21 cellular contexts compared by ENCODE assay signal in genomic region chr16:76108460-76108859, GRCh38.
DNase-seq lines count a peak whose midpoint lies in the region; ATAC-seq and TF ChIP-seq lines count a peak whose summit lies in the region.
"Had no signal": no experiment of that assay in that cellular context is flagged by ENCODE, and none has a peak within 500 bp of the region (broad histone marks: within the 10 kb centered on the region; RNA-seq: fewer than 3 reads in every experiment).

No MANE protein-coding gene starts in this region.

- H3K27me3 Mint-ChIP-seq in GM23338 (ENCODE audit: insufficient read depth, low read depth, poor library complexity) (peaks cover 3% of the 10 kb centered on the region), endodermal cell (ENCODE audit: insufficient read depth) (peaks cover 16% of the 10 kb centered on the region), CD14-positive monocyte (ENCODE audit: low read depth in 3 of 3) (no peaks in the 10 kb centered on the region)
- H3K27me3 Mint-ChIP-seq: B cell; CD4-positive, CD25-positive, alpha-beta regulatory T cell; CD8-positive, alpha-beta memory T cell; IgD-negative memory B cell had no signal

- H3K36me3 ChIP-seq in A673 (ENCODE audit: insufficient read depth, low read length, poor library complexity, severe bottlenecking): no peaks in the 10 kb centered on the region
- no peaks in the 10 kb centered on the region for H3K36me3 ChIP-seq in GM23338 (ENCODE audit: insufficient read depth)
- H3K36me3 ChIP-seq in OCI-LY7 (ENCODE audit: insufficient read depth, low read length): no peaks in the 10 kb centered on the region
- no peaks in the 10 kb centered on the region for H3K36me3 ChIP-seq in endodermal cell (ENCODE audit: control insufficient read depth, insufficient read depth, low read length)
- H3K36me3 ChIP-seq: BLaER1 treated with 17β-estradiol and CSF1 and Interleukin-3, amounts not matched to agents 10 nM and 100 nM; HAP-1 had no signal

- H3K36me3 Mint-ChIP-seq in GM23338 (ENCODE audit: low read depth) (peaks cover 5% of the 10 kb centered on the region; the same call in 2 of the 3 replicates), endodermal cell (ENCODE audit: low read depth) (no peaks in the 10 kb centered on the region), CD14-positive monocyte (no peaks in the 10 kb centered on the region)
- H3K36me3 Mint-ChIP-seq: CD4-positive, CD25-positive, alpha-beta regulatory T cell; CD8-positive, alpha-beta memory T cell had no signal

- H3K9me2 ChIP-seq in GM23338 (ENCODE audit: insufficient read depth) (no peaks in the 10 kb centered on the region), OCI-LY7 (ENCODE audit: insufficient read depth, low read length) (no peaks in the 10 kb centered on the region)

- no peaks in the 10 kb centered on the region for H4K20me1 ChIP-seq in GM23338 (replicated peaks; ENCODE audit: insufficient read depth)
- no peaks in the 10 kb centered on the region for H4K20me1 ChIP-seq in OCI-LY7 (ENCODE audit: insufficient read depth, low read length)
- H4K20me1 ChIP-seq: BLaER1 treated with 17β-estradiol and CSF1 and Interleukin-3, amounts not matched to agents 10 nM and 100 nM had no signal

- no peaks in the 10 kb centered on the region for H3K79me2 ChIP-seq in GM23338 (replicated peaks; ENCODE audit: insufficient read depth)
- H3K79me2 ChIP-seq in OCI-LY7 (ENCODE audit: insufficient read depth, low read depth, low read length): no peaks in the 10 kb centered on the region

- BruUV-seq in A673 (replicated peaks; lab: Mats Ljungman, UMichigan): no TSS peak
- BruUV-seq in OCI-LY7 (replicated peaks; lab: Mats Ljungman, UMichigan): no TSS peak

- TF ChIP-seq CTCF in A673 (conservative IDR thresholded peaks at IDR 0.05; ENCODE audit: low read depth, low read length): no peak
- peak; percentile 41 to 45 for TF ChIP-seq CTCF in GM23338 (conservative IDR thresholded peaks at IDR 0.05; ENCODE audit: low read depth in 2 of 2)
- 0 out of 2 replicates have a peak, but pooled peaks have one; percentile 14 for TF ChIP-seq CTCF in OCI-LY7 (conservative IDR thresholded peaks at IDR 0.05; ENCODE audit: low read length)
- TF ChIP-seq CTCF in endodermal cell (conservative IDR thresholded peaks at IDR 0.05): peak; percentile 41
- no peak for TF ChIP-seq CTCF in CD14-positive monocyte (IDR thresholded peaks at IDR 0.05)

- 87 to 91% methylated on average over 1 of the region's 1 CpG for WGBS in endodermal cell (ENCODE audit: insufficient coverage in 1 of 2, insufficient read length in 1 of 2), 2 experiments

- no peak overlapping the region for H3K4me2 ChIP-seq in GM23338
- no peak overlapping the region for H3K4me2 ChIP-seq in OCI-LY7 (ENCODE audit: low read length)
- H3K4me2 ChIP-seq: BLaER1 treated with 17β-estradiol and CSF1 and Interleukin-3, amounts not matched to agents 10 nM and 100 nM had no signal

- H3K9me3 Mint-ChIP-seq in GM23338: peaks cover 74% of the 10 kb centered on the region
- H3K9me3 Mint-ChIP-seq in endodermal cell: peaks cover 20% of the 10 kb centered on the region
- peaks cover 5 to 15% (median 9%) of the 10 kb centered on the region in 7 donors for H3K9me3 Mint-ChIP-seq in CD14-positive monocyte

- CTCF ChIA-PET in A673 (lab: Charles Lee) (no interaction called here), OCI-LY7 (lab: Charles Lee; ENCODE audit: unreplicated experiment) (no interaction called here)

- H3K4me1 ChIP-seq in A673 (ENCODE audit: insufficient read depth, low read length, poor library complexity, severe bottlenecking) (no peaks in the 10 kb centered on the region), GM23338 (ENCODE audit: insufficient read depth) (no peaks in the 10 kb centered on the region), OCI-LY7 (ENCODE audit: insufficient read depth, low read length, poor library complexity, severe bottlenecking) (no peaks in the 10 kb centered on the region), endodermal cell (ENCODE audit: control insufficient read depth, insufficient read depth, low read length) (peaks cover 2% of the 10 kb centered on the region)
- H3K4me1 ChIP-seq: BLaER1 treated with 17β-estradiol and CSF1 and Interleukin-3, amounts not matched to agents 10 nM and 100 nM; HAP-1 had no signal

- no peak overlapping the region for H3K9ac ChIP-seq in endodermal cell (ENCODE audit: extremely low read depth, low read length, poor library complexity, severe bottlenecking)
- H3K9ac ChIP-seq: BLaER1 treated with 17β-estradiol and CSF1 and Interleukin-3, amounts not matched to agents 10 nM and 100 nM had no signal

- H2AFZ ChIP-seq in GM23338: no peak overlapping the region
- no peak overlapping the region for H2AFZ ChIP-seq in OCI-LY7 (ENCODE audit: low read length)

- H3K4me3 ChIP-seq in A673 (ENCODE audit: low read depth, low read length, poor library complexity, severe bottlenecking) (no peak overlapping the region), GM23338 (no peak overlapping the region), OCI-LY7 (ENCODE audit: low read depth, low read length, poor library complexity, severe bottlenecking) (no peak overlapping the region), endodermal cell (ENCODE audit: low read length) (no peak overlapping the region)
- H3K4me3 ChIP-seq: BLaER1 treated with 17β-estradiol and CSF1 and Interleukin-3, amounts not matched to agents 10 nM and 100 nM; HAP-1 had no signal

- no peaks in the 10 kb centered on the region for H3K9me3 ChIP-seq in A673 (ENCODE audit: low read depth, low read length, poor library complexity, severe bottlenecking)
- no peaks in the 10 kb centered on the region for H3K9me3 ChIP-seq in OCI-LY7 (ENCODE audit: low read length)
- H3K9me3 ChIP-seq in endodermal cell (ENCODE audit: control insufficient read depth, low read length): peaks cover 11% of the 10 kb centered on the region
- H3K9me3 ChIP-seq: HAP-1 had no signal

- H3K27me3 ChIP-seq in A673 (replicated peaks; ENCODE audit: insufficient read depth, low read depth, low read length, poor library complexity) (no peaks in the 10 kb centered on the region), GM23338 (ENCODE audit: insufficient read depth) (no peaks in the 10 kb centered on the region), endodermal cell (ENCODE audit: control insufficient read depth, insufficient read depth, low read length, poor library complexity, severe bottlenecking) (no peaks in the 10 kb centered on the region)
- H3K27me3 ChIP-seq: BLaER1 treated with 17β-estradiol and CSF1 and Interleukin-3, amounts not matched to agents 10 nM and 100 nM had no signal

- H3K4me3 Mint-ChIP-seq in GM23338: no peak overlapping the region
- H3K4me3 Mint-ChIP-seq in endodermal cell: no peak overlapping the region
- H3K4me3 Mint-ChIP-seq in CD14-positive monocyte: no peak overlapping the region
- H3K4me3 Mint-ChIP-seq: B cell; CD4-positive, CD25-positive, alpha-beta regulatory T cell; CD8-positive, alpha-beta memory T cell; IgD-negative memory B cell had no signal

- no peak overlapping the region for H3K27ac ChIP-seq in A673 (ENCODE audit: low read depth, low read length, poor library complexity, severe bottlenecking)
- no peak overlapping the region for H3K27ac ChIP-seq in GM23338 (ENCODE audit: low read depth)
- H3K27ac ChIP-seq in OCI-LY7 (ENCODE audit: low read depth, low read length, poor library complexity, severe bottlenecking): no peak overlapping the region
- H3K27ac ChIP-seq in endodermal cell (ENCODE audit: low read depth, low read length): no peak overlapping the region
- H3K27ac ChIP-seq: BLaER1 treated with 17β-estradiol and CSF1 and Interleukin-3, amounts not matched to agents 10 nM and 100 nM had no signal

- H3K4me1 Mint-ChIP-seq in GM23338 (no peaks in the 10 kb centered on the region), endodermal cell (peaks cover 3% of the 10 kb centered on the region), CD14-positive monocyte (no peaks in the 10 kb centered on the region)
- H3K4me1 Mint-ChIP-seq: B cell; CD4-positive, CD25-positive, alpha-beta regulatory T cell; CD8-positive, alpha-beta memory T cell; IgD-negative memory B cell had no signal

- no peaks in the 10 kb centered on the region for H3F3A ChIP-seq in GM23338 (replicated peaks; ENCODE audit: low read depth)

- DNase-seq in A673 (ENCODE audit: low spot score) (peak; percentile 0), GM23338 (ENCODE audit: low spot score) (peak; percentile 35), OCI-LY7 (ENCODE audit: low spot score) (no peak), endodermal cell (no peak), CD14-positive monocyte (ENCODE audit: low spot score) (no peak), foreskin melanocyte (no peak)
- DNase-seq: 8988T; CD4-positive, CD25-positive, alpha-beta regulatory T cell; CD8-positive, alpha-beta memory T cell; COR-L47; DMS 273 treated with DMSO at 0.1 percent for 48 hours; DMS53; GDM1; GOT3; KG1 had no signal

- ATAC-seq in GM23338 (no peak), HG03565 (IDR thresholded peaks at IDR 0.05; ENCODE audit: unreplicated experiment) (no peak), HG03108 (IDR thresholded peaks at IDR 0.05; ENCODE audit: unreplicated experiment) (no peak)

- intact Hi-C loops in A673 (cut with micrococcal nuclease; ENCODE audit: unreplicated experiment) (no loop called here), OCI-LY7 (cut with micrococcal nuclease; ENCODE audit: unreplicated experiment) (no loop called here), CD14-positive monocyte (cut with micrococcal nuclease) (no loop called here)

- POLR2A ChIA-PET in A673 (lab: Charles Lee; ENCODE audit: low non-redundant PET) (no interaction called here), OCI-LY7 (lab: Charles Lee) (no interaction called here)

- no peak overlapping the region for H3K27ac Mint-ChIP-seq in GM23338
- H3K27ac Mint-ChIP-seq in endodermal cell: no peak overlapping the region
- H3K27ac Mint-ChIP-seq in CD14-positive monocyte: no peak overlapping the region
- H3K27ac Mint-ChIP-seq: B cell; CD4-positive, CD25-positive, alpha-beta regulatory T cell; CD8-positive, alpha-beta memory T cell; IgD-negative memory B cell had no signal

TF ChIP-seq in GM23338, 12 proteins besides CTCF, POLR2A, EP300 and RAD21 (continues in another document):
- TF ChIP-seq CREB1 (CRISPR knock-in tag; IDR thresholded peaks at IDR 0.05; ENCODE audit: low read depth) (no peak), EZH2phosphoT487 (IDR thresholded peaks at IDR 0.05; ENCODE audit: unreplicated experiment) (no peak)

Comparison
In these comparisons a context has a peak if more than half of its experiments do, and no peak if none do; other contexts are left out.
1. DNase-seq: peak in A673 (single experiment) and GM23338 (single experiment); none in OCI-LY7 (single experiment), endodermal cell (single experiment), CD14-positive monocyte (single experiment) and foreskin melanocyte (single experiment).
2. CTCF ChIP-seq: peak in GM23338 (2 of 2), OCI-LY7 (single experiment) and endodermal cell (single experiment); none in A673 (single experiment) and CD14-positive monocyte (single experiment).